In genomic region chr6:25896252-25896651, GRCh38 we compare ENCODE assay signal across 30 cellular contexts. TPM values are rescaled to one million over a fixed set of nuclear protein-coding genes. Genes with fewer than 3 reads are reported as not detected.
"Had no signal": no experiment of that assay in that cellular context is flagged by ENCODE, and none has a peak within 500 bp of the region (broad histone marks: within the 10 kb centered on the region; RNA-seq: fewer than 3 reads in every experiment).

No MANE protein-coding gene starts in this region.

- H3K4me1 ChIP-seq: stomach, suprapubic skin, testis, thyroid gland, tibial artery, tibial nerve, transverse colon, upper lobe of left lung, uterus, vagina had no signal

- H3K36me3 ChIP-seq: stomach, suprapubic skin, thoracic aorta, thyroid gland, tibial artery, tibial nerve, transverse colon, upper lobe of left lung, uterus, vagina had no signal

- ATAC-seq: stimulated activated effector memory CD8-positive, alpha-beta T cell treated with anti-CD3 and anti-CD28 coated beads, Interleukin-12 subunit alpha, Interleukin-12 subunit beta, amount 100 ng/mL, for 72 hours; stimulated activated memory B cell treated with anti-CD40 and anti-IgM and Interleukin-4, amounts not matched to agents 10 μg/mL and 1 μg/mL and 100 μg/mL, for 72 hours; stimulated activated naive B cell treated with anti-CD40 and anti-IgM and Interleukin-4, amounts not matched to agents 10 μg/mL and 1 μg/mL and 100 μg/mL, for 72 hours; stimulated activated naive CD8-positive, alpha-beta T cell treated with anti-CD3 and anti-CD28 coated beads, Interleukin-15, amount 100 ng/mL, for 72 hours; stimulated activated naive CD8-positive, alpha-beta T cell treated with anti-CD3 and anti-CD28 coated beads, Interleukin-15, Interleukin-2, amounts not matched to agents 100 U/mL and 50 U/mL, for 24 hours had no signal

- H3K27me3 ChIP-seq: stomach, suprapubic skin, testis, thyroid gland, tibial artery, tibial nerve, transverse colon, upper lobe of left lung, uterus, vagina had no signal

- H3K27ac ChIP-seq: stomach, suprapubic skin, testis, thoracic aorta, thyroid gland, tibial artery, tibial nerve, transverse colon, upper lobe of left lung, uterus, vagina had no signal

- H3K9me3 ChIP-seq: stomach, suprapubic skin, testis, thoracic aorta, thyroid gland, tibial artery, tibial nerve, transverse colon, upper lobe of left lung, uterus, vagina had no signal

- H3K4me3 ChIP-seq: stomach, suprapubic skin, testis, thoracic aorta, thyroid gland, tibial artery, tibial nerve, transverse colon, upper lobe of left lung, uterus, vagina had no signal

- FAIRE-seq: urothelium cell line had no signal

- DNase-seq: stimulated activated CD4-positive, alpha-beta T cell treated with anti-CD3 and anti-CD28 coated beads, Interleukin-2, amount 100 ng/mL, for 48 hours; stimulated activated CD4-positive, alpha-beta T cell treated with anti-CD3 and anti-CD28 coated beads, Interleukin-4, amount 100 ng/mL, for 1 hour; stimulated activated CD4-positive, alpha-beta T cell treated with anti-CD3 and anti-CD28 coated beads, Interleukin-4, amount 100 ng/mL, for 24 hours; stimulated activated CD4-positive, alpha-beta T cell treated with anti-CD3 and anti-CD28 coated beads, Interleukin-4, amount 100 ng/mL, for 4 hours; stimulated activated CD8-positive, alpha-beta memory T cell treated with anti-CD3 and anti-CD28 coated beads, Interleukin-4, amount 100 ng/mL, for 48 hours; stimulated activated naive B cell treated with anti-CD40 and anti-IgM and Interleukin-4, amounts not matched to agents 10 μg/mL and 1 μg/mL and 100 μg/mL, for 72 hours; stimulated activated naive CD4-positive, alpha-beta T cell; stimulated activated naive CD4-positive, alpha-beta T cell treated with Interleukin-2 at 50 U/mL for 16 hours; stimulated activated naive CD8-positive, alpha-beta T cell treated with anti-CD3 and anti-CD28 coated beads, Interleukin-15, amount 100 ng/mL, for 72 hours; stimulated activated naive CD8-positive, alpha-beta T cell treated with anti-CD3 and anti-CD28 coated beads, Interleukin-15, Interleukin-2, amounts not matched to agents 100 U/mL and 50 U/mL, for 24 hours; stomach; substantia nigra; testis; thyroid gland; tibial artery; transverse colon; trophoblast cell; upper lobe of left lung; uterus had no signal

RNA-seq across cellular contexts. Expression of gene SLC17A3, which starts 22.2 kb away (rescaled TPM):
- total RNA-seq: stomach, subcutaneous adipose tissue, suprapubic skin, temporal lobe, thyroid gland, tibial nerve, transverse colon, ureter, urinary bladder, uterus, vagina had no signal
- polyA plus RNA-seq: stomach, urinary bladder had no signal

RNA-seq across cellular contexts. Expression of gene SLC17A2, which starts 34.2 kb away (rescaled TPM):
- total RNA-seq: stomach, subcutaneous adipose tissue, suprapubic skin, temporal lobe, thoracic aorta, thyroid gland, tibial nerve, transverse colon, upper lobe of left lung, ureter, uterus, vagina had no signal
- polyA plus RNA-seq: stomach had no signal
